ENCODE assay signal across 8 cellular contexts in genomic region chr10:43606323-43607198, GRCh38.
DNase-seq lines count a peak whose midpoint lies in the region; ATAC-seq and TF ChIP-seq lines count a peak whose summit lies in the region.

TSS of gene ZNF485 (plus strand) at chr10:43606438. CDS start at chr10:43607051, 613 bp downstream.

- peak within 1 kb of the TSS; percentile 79 to 87 for H3K4me3 Mint-ChIP-seq in effector memory CD8-positive, alpha-beta T cell

- in situ Hi-C loops in GM18951 (cut with MboI; ENCODE audit: low sequenced_read_pairs, unreplicated experiment): no loop called here

- TF ChIP-seq POLR2A in GM18951 (IDR thresholded peaks at IDR 0.05; ENCODE audit: extremely low read depth, insufficient read depth, insufficient read length): peak; percentile 84

- peak; percentile 97 for ATAC-seq in HG03159 (IDR thresholded peaks at IDR 0.05; ENCODE audit: unreplicated experiment)
- peak; percentile 93 for ATAC-seq in effector memory CD8-positive, alpha-beta T cell (replicated peaks)

- DNase-seq in AG20443 (ENCODE audit: low spot score): peak; percentile 94
- DNase-seq in NCI-H82 (lab: John Stamatoyannopoulos, UW): peak; percentile 85
- peak; percentile 89 for DNase-seq in activated CD8-positive, alpha-beta memory T cell treated with anti-CD3 and anti-CD28 coated beads for 24 hours
- peak; percentile 32 to 40 (median 40) for DNase-seq in effector memory CD8-positive, alpha-beta T cell
- DNase-seq in medulla oblongata (ENCODE audit: extremely low spot score): peak; percentile 65
- DNase-seq in stimulated activated CD4-positive, alpha-beta T cell treated with anti-CD3 and anti-CD28 coated beads, TNF-alpha, amount 100 ng/mL, for 48 hours (ENCODE audit: low read depth in 3 of 3): peak; percentile 38 to 53 (median 45)

- peaks cover 0 to 5% of the 10 kb centered on the region in 2 donors for H3K9me3 Mint-ChIP-seq in effector memory CD8-positive, alpha-beta T cell

- H3K4me1 Mint-ChIP-seq in effector memory CD8-positive, alpha-beta T cell (ENCODE audit: low read depth in 2 of 2): peaks cover 14 to 19% of the 10 kb centered on the region in 2 donors

- peak within 1 kb of the TSS; percentile 5 to 80 for H3K27ac Mint-ChIP-seq in effector memory CD8-positive, alpha-beta T cell

- peaks cover 18% of the 10 kb centered on the region for H3K36me3 Mint-ChIP-seq in effector memory CD8-positive, alpha-beta T cell (ENCODE audit: insufficient read depth)

- no peaks in the 10 kb centered on the region for H3K27me3 Mint-ChIP-seq in effector memory CD8-positive, alpha-beta T cell

Comparison
In these comparisons a context has a peak if more than half of its experiments do, and no peak if none do; other contexts are left out.
1. Peak in every context shown above with its lines: DNase-seq and ATAC-seq.
2. DNase-seq: peak in every context shown above with its lines; median percentile 94 in AG20443; 89 in activated CD8-positive, alpha-beta memory T cell treated with anti-CD3 and anti-CD28 coated beads for 24 hours; 85 in NCI-H82; 65 in medulla oblongata; 45 in stimulated activated CD4-positive, alpha-beta T cell treated with anti-CD3 and anti-CD28 coated beads, TNF-alpha, amount 100 ng/mL, for 48 hours; 40 in effector memory CD8-positive, alpha-beta T cell.